18 cellular contexts compared by ENCODE assay signal in genomic region chr2:66173635-66174034, GRCh38.
DNase-seq lines count a peak whose midpoint lies in the region; ATAC-seq, FAIRE-seq and TF ChIP-seq lines count a peak whose summit lies in the region.
"Had no signal": no experiment of that assay in that cellular context is flagged by ENCODE, and none has a peak within 500 bp of the region (broad histone marks: within the 10 kb centered on the region; RNA-seq: fewer than 3 reads in every experiment).

No MANE protein-coding gene starts in this region.

- no peak overlapping the region for H3K27ac Mint-ChIP-seq in activated naive CD4-positive, alpha-beta T cell treated with anti-CD3 and anti-CD28 coated beads, Interleukin-2, amount 50 U/mL, for 72 hours
- H3K27ac Mint-ChIP-seq: CD8-positive, alpha-beta memory T cell; GM23338 had no signal

- H2AFZ ChIP-seq in SK-N-SH (ENCODE audit: low read depth): no peak overlapping the region
- H2AFZ ChIP-seq: GM23338 had no signal

- ATAC-seq in SK-N-SH treated with all-trans-retinoic acid at 6 μM for 48 hours: no peak
- ATAC-seq in activated naive CD4-positive, alpha-beta T cell treated with anti-CD3 and anti-CD28 coated beads, Interleukin-2, amount 50 U/mL, for 72 hours: no peak
- ATAC-seq: GM23338 had no signal

- H3K27me3 ChIP-seq in SK-N-SH (ENCODE audit: insufficient read depth) (no peaks in the 10 kb centered on the region), WERI-Rb-1 (ENCODE audit: insufficient read depth, low read depth, severe bottlenecking) (peaks cover 84% of the 10 kb centered on the region)
- H3K27me3 ChIP-seq: BLaER1 had no signal

- TF ChIP-seq CTCF in SK-N-SH (IDR thresholded peaks at IDR 0.05) (no peak), WERI-Rb-1 (IDR thresholded peaks at IDR 0.05; ENCODE audit: low read depth, low read length) (no peak), D721Med (IDR thresholded peaks at IDR 0.05; ENCODE audit: insufficient read depth, missing control alignments) (no peak)

- no peak for TF ChIP-seq RAD21 in SK-N-SH (IDR thresholded peaks at IDR 0.05; ENCODE audit: low read length)

- H3K36me3 ChIP-seq in SK-N-SH (replicated peaks in 1 of 2; ENCODE audit: control insufficient read depth in 1 of 2, insufficient read depth in 2 of 2, low read length in 1 of 2) (no peaks in the 10 kb centered on the region), WERI-Rb-1 (no peaks in the 10 kb centered on the region)
- H3K36me3 ChIP-seq: BLaER1 had no signal

- H3K9me3 ChIP-seq in SK-N-SH: no peaks in the 10 kb centered on the region
- H3K9me3 ChIP-seq in WERI-Rb-1 (ENCODE audit: severe bottlenecking): no peaks in the 10 kb centered on the region
- H3K9me3 ChIP-seq: BLaER1, Caco-2 had no signal

- H3K79me2 ChIP-seq in SK-N-SH (ENCODE audit: insufficient read depth): no peaks in the 10 kb centered on the region

- no peak for DNase-seq in SK-N-SH
- DNase-seq in NCI-H69 (lab: John Stamatoyannopoulos, UW): peak; percentile 43
- DNase-seq in cerebellum (ENCODE audit: low spot score): peak; percentile 8
- no peak for DNase-seq in T-helper 9 cell
- DNase-seq in activated naive CD4-positive, alpha-beta T cell treated with anti-CD3 and anti-CD28 coated beads, Interleukin-2, amount 50 U/mL, for 72 hours (ENCODE audit: low spot score in 2 of 2): no peak
- no peak for DNase-seq in WERI-Rb-1
- no peak for DNase-seq in D721Med (ENCODE audit: insufficient read length, low spot score)
- DNase-seq: Caco-2; CD8-positive, alpha-beta memory T cell; DMS79; H7 had no signal

- no peaks in the 10 kb centered on the region for H3K4me1 ChIP-seq in SK-N-SH (ENCODE audit: control insufficient read depth in 1 of 2, insufficient read depth in 2 of 2, low read depth in 1 of 2, low read length in 1 of 2)
- H3K4me1 ChIP-seq: BLaER1, Caco-2 had no signal

- H3K9ac ChIP-seq in SK-N-SH: no peak overlapping the region
- H3K9ac ChIP-seq: BLaER1 had no signal

- no peaks in the 10 kb centered on the region for H3K36me3 Mint-ChIP-seq in activated naive CD4-positive, alpha-beta T cell treated with anti-CD3 and anti-CD28 coated beads, Interleukin-2, amount 50 U/mL, for 72 hours
- H3K36me3 Mint-ChIP-seq: CD8-positive, alpha-beta memory T cell had no signal

- 26% methylated on average over 2 of the region's 2 CpGs for WGBS in SK-N-SH (ENCODE audit: low lambda C conversion rate)

- no peak overlapping the region for H3K4me3 ChIP-seq in SK-N-SH (ENCODE audit: low read depth in 2 of 2, low read length in 1 of 2)
- no peak overlapping the region for H3K4me3 ChIP-seq in WERI-Rb-1 (ENCODE audit: low read depth, low read length)
- H3K4me3 ChIP-seq: BLaER1, GM23338 had no signal

- no peaks in the 10 kb centered on the region for H3K9me2 ChIP-seq in SK-N-SH

- CTCF ChIA-PET in SK-N-SH (lab: Yijun Ruan, JAX): interaction anchor here (0.6 kb wide), 1 partner anchor 192 kb away, joined by 3 read pairs; no protein-coding TSS in a partner anchor

- no peak overlapping the region for H3K4me2 ChIP-seq in SK-N-SH
- H3K4me2 ChIP-seq: BLaER1, GM23338 had no signal

- peaks cover 0 to 4% of the 10 kb centered on the region in 2 donors for H3K9me3 Mint-ChIP-seq in activated naive CD4-positive, alpha-beta T cell treated with anti-CD3 and anti-CD28 coated beads, Interleukin-2, amount 50 U/mL, for 72 hours

- no peak for TF ChIP-seq EP300 in SK-N-SH (IDR thresholded peaks at IDR 0.05; ENCODE audit: borderline replicate concordance in 1 of 2, low read depth in 1 of 2, low read length in 1 of 2)

- no peak for FAIRE-seq in D721Med (lab: Jason Lieb, UNC)
- FAIRE-seq: G401.6, GM12891 had no signal

- POLR2A ChIA-PET in SK-N-SH (lab: Yijun Ruan, JAX): no interaction called here

- H3F3A ChIP-seq in SK-N-SH (replicated peaks; ENCODE audit: insufficient read depth): no peaks in the 10 kb centered on the region

- H3K27ac ChIP-seq in SK-N-SH (ENCODE audit: low read depth in 2 of 2, low read length in 1 of 2) (no peak overlapping the region), WERI-Rb-1 (no peak overlapping the region)
- H3K27ac ChIP-seq: 22Rv1, BLaER1, HL-60 had no signal

- no peaks in the 10 kb centered on the region for H4K20me1 ChIP-seq in SK-N-SH (ENCODE audit: insufficient read depth)
- H4K20me1 ChIP-seq: BLaER1 had no signal

TF ChIP-seq in SK-N-SH, 30 proteins besides CTCF, POLR2A, EP300 and RAD21:
- TF ChIP-seq RFX5 (IDR thresholded peaks at IDR 0.05; ENCODE audit: low read length) (peak; percentile 61; the same call in 1 of the 2 replicates), MXI1 (IDR thresholded peaks at IDR 0.05; ENCODE audit: low read depth, low read length) (no peak), TAF1 (IDR thresholded peaks at IDR 0.05; ENCODE audit: borderline replicate concordance, low read depth, low read length) (no peak), NFIC (IDR thresholded peaks at IDR 0.05; ENCODE audit: borderline replicate concordance) (no peak)
TF ChIP-seq in SK-N-SH: peak in this region for 1.

TF ChIP-seq in SK-N-SH treated with all-trans-retinoic acid at 6 μM for 48 hours, 23 proteins besides CTCF, POLR2A, EP300 and RAD21 (continues in another document):
- no peak for TF ChIP-seq CSDC2 (CRISPR knock-in tag; IDR thresholded peaks at IDR 0.05)
- TF ChIP-seq PATZ1 (CRISPR knock-in tag; IDR thresholded peaks at IDR 0.05; ENCODE audit: borderline replicate concordance): no peak
- no peak for TF ChIP-seq ISL1 (CRISPR knock-in tag; IDR thresholded peaks at IDR 0.05)
- TF ChIP-seq CREB5 (CRISPR knock-in tag; IDR thresholded peaks at IDR 0.05; ENCODE audit: low read depth): no peak
- no peak for TF ChIP-seq OSR1 (CRISPR knock-in tag; IDR thresholded peaks at IDR 0.05)
- TF ChIP-seq ZNF8 (CRISPR knock-in tag; IDR thresholded peaks at IDR 0.05): no peak
- TF ChIP-seq TCF4 (CRISPR knock-in tag; IDR thresholded peaks at IDR 0.05; ENCODE audit: borderline replicate concordance): no peak
- no peak for TF ChIP-seq ZFP30 (CRISPR knock-in tag; IDR thresholded peaks at IDR 0.05)
- TF ChIP-seq ZC3H10 (CRISPR knock-in tag; IDR thresholded peaks at IDR 0.05): no peak
- TF ChIP-seq ARNTL (CRISPR knock-in tag; IDR thresholded peaks at IDR 0.05; ENCODE audit: borderline replicate concordance, low read depth): no peak
- no peak for TF ChIP-seq RARB (CRISPR knock-in tag; IDR thresholded peaks at IDR 0.05)
- TF ChIP-seq CSRNP3 (CRISPR knock-in tag; IDR thresholded peaks at IDR 0.05): no peak
- TF ChIP-seq POU6F1 (CRISPR knock-in tag; IDR thresholded peaks at IDR 0.05; ENCODE audit: borderline replicate concordance, low read depth): no peak
- TF ChIP-seq GLIS3 (CRISPR knock-in tag; IDR thresholded peaks at IDR 0.05): no peak
- TF ChIP-seq ZFP3 (CRISPR knock-in tag; IDR thresholded peaks at IDR 0.05): no peak
- TF ChIP-seq ZNF565 (CRISPR knock-in tag; conservative IDR thresholded peaks at IDR 0.05; ENCODE audit: low read depth): no peak
- TF ChIP-seq BACH2 (CRISPR knock-in tag; IDR thresholded peaks at IDR 0.05; ENCODE audit: borderline replicate concordance): no peak

Comparison
In these comparisons a context has a peak if more than half of its experiments do, and no peak if none do; other contexts are left out.
1. DNase-seq: peak in NCI-H69 (single experiment) and cerebellum (single experiment); none in SK-N-SH (single experiment), T-helper 9 cell (single experiment), activated naive CD4-positive, alpha-beta T cell treated with anti-CD3 and anti-CD28 coated beads, Interleukin-2, amount 50 U/mL, for 72 hours (0 of 2), WERI-Rb-1 (single experiment) and D721Med (single experiment).